22 cellular contexts compared by ENCODE assay signal in genomic region chr10:132493246-132493755, GRCh38. TPM values are rescaled to one million over a fixed set of nuclear protein-coding genes. Genes with fewer than 3 reads are reported as not detected.
A peak's percentile ranks its signal among the peaks of the same experiment; 100 is the strongest.
DNase-seq lines count a peak whose midpoint lies in the region; TF ChIP-seq lines count a peak whose summit lies in the region.
"Had no signal": no experiment of that assay in that cellular context is flagged by ENCODE, and none has a peak within 500 bp of the region (broad histone marks: within the 10 kb centered on the region; RNA-seq: fewer than 3 reads in every experiment).

No MANE protein-coding gene starts in this region.

- H3K4me1 Mint-ChIP-seq in H9, result no peaks in the 10 kb centered on the region
- peaks cover 28% of the 10 kb centered on the region for H3K4me1 Mint-ChIP-seq in mesothelial cell of epicardium
- H3K4me1 Mint-ChIP-seq: activated B cell treated with CpG ODN at 0.5 μM for 24 hours; activated naive CD8-positive, alpha-beta T cell treated with anti-CD3 and anti-CD28 coated beads, Interleukin-2, amount 10 ng/mL, durations not matched to agents 7 days and 5 days had no signal

- no peak overlapping the region for H4K5ac ChIP-seq in H9 (ENCODE audit: insufficient read length, low read depth, low read length)

- no peak overlapping the region for H2AK5ac ChIP-seq in H9 (ENCODE audit: insufficient read length, low read length)

- H4K8ac ChIP-seq in H9 (replicated peaks; ENCODE audit: insufficient read length, low read depth, low read length), result no peak overlapping the region

- intact Hi-C loops in spleen (cut with DNase I; ENCODE audit: low total_unique reads), result no loop called here

- peaks cover 20% of the 10 kb centered on the region for H3K27me3 Mint-ChIP-seq in H9 (ENCODE audit: low read depth)
- no peaks in the 10 kb centered on the region for H3K27me3 Mint-ChIP-seq in mesothelial cell of epicardium (ENCODE audit: low read depth)

- no peak overlapping the region for H3K4ac ChIP-seq in H9 (ENCODE audit: low read depth, low read length)

- no peak overlapping the region for H2BK15ac ChIP-seq in H9 (ENCODE audit: low read depth, low read length)

- no peaks in the 10 kb centered on the region for H3K79me1 ChIP-seq in H9 (ENCODE audit: insufficient read depth, low read depth, low read length, poor library complexity, severe bottlenecking)

- no peak overlapping the region for H2BK12ac ChIP-seq in H9 (ENCODE audit: insufficient read length, low read depth, low read length)

- no peak overlapping the region; the same call in 1 of the 2 replicates for H3K14ac ChIP-seq in H9 (ENCODE audit: insufficient read depth, low read length)

- no peak overlapping the region for H3T11ph ChIP-seq in H9 (ENCODE audit: low read length)

- no peak overlapping the region for H3K18ac ChIP-seq in H9 (ENCODE audit: insufficient read length, low read depth, low read length)

- no peak overlapping the region for H3K4me3 Mint-ChIP-seq in H9
- H3K4me3 Mint-ChIP-seq in mesothelial cell of epicardium, result no peak overlapping the region
- H3K4me3 Mint-ChIP-seq: activated B cell treated with CpG ODN at 0.5 μM for 24 hours; activated naive CD8-positive, alpha-beta T cell treated with anti-CD3 and anti-CD28 coated beads, Interleukin-2, amount 10 ng/mL, durations not matched to agents 7 days and 5 days; type B pancreatic cell had no signal

- H3K4me1 ChIP-seq in H9 (ENCODE audit: insufficient read depth, low read length), result no peaks in the 10 kb centered on the region
- H3K4me1 ChIP-seq in spleen, result peaks cover 0 to 21% (median 7%) of the 10 kb centered on the region in 6 donors

- no peaks in the 10 kb centered on the region for H3K79me2 ChIP-seq in H9 (ENCODE audit: insufficient read depth, low read length)

- no peaks in the 10 kb centered on the region for H3K27me3 ChIP-seq in H9 (ENCODE audit: insufficient read depth, low read length)
- H3K27me3 ChIP-seq in spleen (replicated peaks in 1 of 7), result peaks cover 0 to 16% (median 0%) of the 10 kb centered on the region in 7 donors
- H3K27me3 ChIP-seq: gastrocnemius medialis had no signal

- no peak overlapping the region for H3K23ac ChIP-seq in H9 (ENCODE audit: insufficient read length, low read depth, low read length)

- no peak overlapping the region for H3K9ac ChIP-seq in H9 (ENCODE audit: extremely low read depth, insufficient read length, low read length)

- no peak overlapping the region for H3K4me3 ChIP-seq in spleen
- H3K4me3 ChIP-seq: gastrocnemius medialis had no signal

- TF ChIP-seq CTCF in H9 (conservative IDR thresholded peaks at IDR 0.05) (no peak), mesothelial cell of epicardium (IDR thresholded peaks at IDR 0.05; ENCODE audit: unreplicated experiment) (no peak), spleen (IDR thresholded peaks at IDR 0.05 in 8 of 11, conservative IDR thresholded peaks at IDR 0.05 in 3 of 11) (no peak)

- H3K27ac Mint-ChIP-seq in H9 (no peak overlapping the region), mesothelial cell of epicardium (peak overlapping the region; percentile 76)
- H3K27ac Mint-ChIP-seq: activated B cell treated with CpG ODN at 0.5 μM for 24 hours; activated naive CD8-positive, alpha-beta T cell treated with anti-CD3 and anti-CD28 coated beads, Interleukin-2, amount 10 ng/mL, durations not matched to agents 7 days and 5 days; type B pancreatic cell had no signal

- H3K36me3 ChIP-seq in spleen, result no peaks in the 10 kb centered on the region
- H3K36me3 ChIP-seq: gastrocnemius medialis had no signal

- H3K23me2 ChIP-seq in H9 (ENCODE audit: insufficient read length, low read depth, low read length, poor library complexity, severe bottlenecking), result no peaks in the 10 kb centered on the region

- no peak overlapping the region for H3K56ac ChIP-seq in H9 (ENCODE audit: insufficient read length, low read depth, low read length)

- H2BK5ac ChIP-seq in H9 (ENCODE audit: insufficient read length, low read length), result no peak overlapping the region

- TF ChIP-seq POLR2A in spleen (IDR thresholded peaks at IDR 0.05), result no peak

- no peaks in the 10 kb centered on the region; a peak in 1 of 7 replicates for H3K36me3 Mint-ChIP-seq in H9 (ENCODE audit: insufficient read depth in 1 of 3, low read depth in 3 of 3)
- H3K36me3 Mint-ChIP-seq in mesothelial cell of epicardium, result no peaks in the 10 kb centered on the region
- H3K36me3 Mint-ChIP-seq: activated naive CD8-positive, alpha-beta T cell treated with anti-CD3 and anti-CD28 coated beads, Interleukin-2, amount 10 ng/mL, durations not matched to agents 7 days and 5 days; type B pancreatic cell had no signal

- no peaks in the 10 kb centered on the region for H4K20me1 ChIP-seq in H9 (ENCODE audit: control insufficient read depth, insufficient read depth, insufficient read length)

- peaks cover 3 to 6% of the 10 kb centered on the region in 2 experiments; a peak in 3 of 5 replicates for H3K9me3 Mint-ChIP-seq in H9
- no peaks in the 10 kb centered on the region for H3K9me3 Mint-ChIP-seq in mesothelial cell of epicardium
- H3K9me3 Mint-ChIP-seq: activated B cell treated with CpG ODN at 0.5 μM for 24 hours; activated naive CD8-positive, alpha-beta T cell treated with anti-CD3 and anti-CD28 coated beads, Interleukin-2, amount 10 ng/mL, durations not matched to agents 7 days and 5 days; type B pancreatic cell had no signal

- H3K9me3 ChIP-seq in H9 (ENCODE audit: control insufficient read depth, low read depth, low read length), result no peaks in the 10 kb centered on the region
- H3K9me3 ChIP-seq in spleen, result no peaks in the 10 kb centered on the region
- H3K9me3 ChIP-seq: gastrocnemius medialis had no signal

- H2BK20ac ChIP-seq in H9 (ENCODE audit: low read depth, low read length, poor library complexity, severe bottlenecking), result no peak overlapping the region

- no peak overlapping the region for H2BK120ac ChIP-seq in H9 (ENCODE audit: low read depth, low read length, poor library complexity, severe bottlenecking)

- H3K27ac ChIP-seq in H9 (ENCODE audit: insufficient read length, low read depth, low read length) (no peak overlapping the region), angular gyrus (ENCODE audit: low read depth, low read length) (peak overlapping the region; percentile 5), spleen (peak overlapping the region in 5 of 8 donors; percentile 22 to 72 (median 62))
- H3K27ac ChIP-seq: gastrocnemius medialis had no signal

- peak overlapping the region; percentile 43 for H4K91ac ChIP-seq in H9 (ENCODE audit: insufficient read length, low read depth, low read length)

- no CpG with 5 or more reads among the region's 8 CpGs for WGBS in H9 (ENCODE audit: extremely low coverage, insufficient read length, low lambda C conversion rate)
- WGBS in spleen, 5 donors, result 73 to 88% (median 86%) methylated on average over 6 to 8 of the region's 8 CpGs

- DNase-seq in H9 (peak; percentile 20), mesothelial cell of epicardium (ENCODE audit: low spot score in 2 of 2, unreplicated experiment in 2 of 2) (no peak), spleen (peak; percentile 47), NCI-H1436 (lab: John Stamatoyannopoulos, UW) (no peak), H4 (ENCODE audit: low spot score) (no peak), NCI-H526 (lab: John Stamatoyannopoulos, UW) (no peak)
- DNase-seq: ACHN; activated B cell treated with CpG ODN at 0.5 μM for 24 hours; activated CD4-positive, alpha-beta T cell treated with anti-CD3 and anti-CD28 coated beads, Interleukin-2, amount 50 U/mL, for 48 hours; activated CD8-positive, alpha-beta memory T cell treated with anti-CD3 and anti-CD28 coated beads, Interleukin-2, amount 50 U/mL, for 48 hours; activated naive CD8-positive, alpha-beta T cell treated with anti-CD3 and anti-CD28 coated beads, Interleukin-2, amount 10 ng/mL, durations not matched to agents 7 days and 5 days; cerebellar nuclear complex; effector CD4-positive, alpha-beta T cell; NCI-H1105 treated with DMSO at 0.1 percent for 48 hours; NCI-H2081; NCI-H345; SHP77; stimulated activated naive CD4-positive, alpha-beta T cell treated with Interleukin-2 at 50 U/mL for 16 hours; T1000 had no signal

- no peak overlapping the region for H3K4me2 ChIP-seq in H9 (ENCODE audit: insufficient read depth, insufficient read length, low read length)

- no peak overlapping the region for H2AFZ ChIP-seq in H9 (ENCODE audit: low read length)

RNA-seq across cellular contexts. Expression of gene INPP5A, which starts 44.3 kb away (rescaled TPM):
- total RNA-seq in H9 (2021) (17.7 and 19.1 TPM in 2 replicates), mesothelial cell of epicardium (36.4 to 41.8 TPM (median 41.0 TPM) in 3 replicates), spleen (10 to 100 TPM; 24.7 to 41.3 (median 33.7) TPM)
- 10 to 100 TPM; 11.1 to 16.5 (median 11.7) TPM for polyA plus RNA-seq in spleen
- total RNA-seq in H4 (2014; rRNA removed; shearing (Covaris generic)), result 15.8 and 21.0 TPM in 2 replicates

Comparison
In these comparisons a context has a peak if more than half of its experiments do, and no peak if none do; other contexts are left out.
1. DNase-seq: peak in H9 (single experiment) and spleen (single experiment); none in mesothelial cell of epicardium (0 of 2), NCI-H1436 (single experiment), H4 (single experiment) and NCI-H526 (0 of 2).